ENCODE assay signal across 18 cellular contexts in the genomic region with DNA sequence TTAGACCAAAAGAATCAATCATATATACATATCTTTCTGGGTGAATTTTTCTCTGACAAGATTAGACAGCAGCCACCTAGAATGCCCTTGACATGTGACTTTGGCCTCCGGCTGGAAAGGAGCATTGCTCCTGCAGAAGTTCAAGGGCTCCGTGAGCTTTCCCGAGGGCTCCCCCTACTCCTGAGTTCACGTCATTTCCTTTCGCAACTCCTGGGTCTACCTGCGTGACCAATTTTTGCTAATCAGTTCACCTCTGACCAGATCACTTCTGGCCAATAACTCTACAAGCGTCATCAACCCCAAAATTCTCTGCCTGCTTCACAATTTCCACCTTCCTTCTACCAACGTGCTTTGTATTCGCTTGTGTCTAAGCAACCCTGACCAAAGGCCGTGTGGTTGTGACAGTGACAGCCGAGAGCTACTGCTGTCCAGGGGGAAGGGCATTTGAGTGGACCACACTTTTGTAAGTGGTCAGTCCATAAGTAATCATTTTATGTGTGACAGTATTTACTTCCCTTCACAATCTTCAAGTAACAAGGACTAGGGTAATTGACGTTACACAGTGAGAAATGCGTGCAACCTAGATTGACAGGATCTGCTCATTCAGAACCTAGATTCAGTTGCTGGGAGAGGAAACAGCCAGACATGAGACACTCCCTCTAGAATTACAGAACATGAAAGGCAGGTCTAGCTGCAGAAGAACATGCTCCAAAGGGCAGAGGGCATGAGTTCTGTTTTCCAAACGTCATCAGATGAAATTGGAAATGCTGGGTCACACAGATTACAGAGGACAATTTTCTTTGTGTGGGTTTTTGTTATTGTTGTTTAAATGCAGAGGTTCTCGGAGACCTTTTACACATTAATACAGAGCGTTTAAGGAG.
DNase-seq lines count a peak whose midpoint lies in the region; ATAC-seq and TF ChIP-seq lines count a peak whose summit lies in the region.
"Had no signal": no experiment of that assay in that cellular context is flagged by ENCODE, and none has a peak within 500 bp of the region (broad histone marks: within the 10 kb centered on the region; RNA-seq: fewer than 3 reads in every experiment).

No MANE protein-coding gene starts in this region.

- 82% methylated on average over 16 of the region's 16 CpGs for WGBS in smooth muscle cell (ENCODE audit: low lambda C conversion rate)

- H3K79me2 ChIP-seq in smooth muscle cell (ENCODE audit: low read depth): no peaks in the 10 kb centered on the region

- H3K9me3 Mint-ChIP-seq in natural killer cell treated with Interleukin-12 subunit alpha and Interleukin-12 subunit beta and Interleukin-15 and Interleukin-18, amount 100 ng/mL, for 72 hours: no peaks in the 10 kb centered on the region
- H3K9me3 Mint-ChIP-seq: CD8-positive, alpha-beta T cell had no signal

- peak; percentile 70 for DNase-seq in H7
- DNase-seq in left lobe of liver (ENCODE audit: low spot score): peak; percentile 88
- peak in 1 of 3 donors; percentile 13 for DNase-seq in mucosa of descending colon
- DNase-seq in sciatic nerve (ENCODE audit: low spot score): peak; percentile 3
- DNase-seq in HUDEP-2 (lab: John Stamatoyannopoulos, UW; ENCODE audit: unreplicated experiment in 76 of 76): no peak
- DNase-seq in natural killer cell treated with Interleukin-12 subunit alpha and Interleukin-12 subunit beta and Interleukin-15 and Interleukin-18, amount 100 ng/mL, for 72 hours (ENCODE audit: low spot score): no peak
- DNase-seq in smooth muscle cell (lab: John Stamatoyannopoulos, UW; ENCODE audit: unreplicated experiment): no peak
- DNase-seq: Caco-2; CD8-positive, alpha-beta T cell; DND-41; GDM1; GOT3; HCEC 1CT; HFFc6 had no signal

- ATAC-seq in left lobe of liver (peak; percentile 65), mucosa of descending colon (peak; percentile 72), sciatic nerve (no peak), HG03442 (IDR thresholded peaks at IDR 0.05; ENCODE audit: unreplicated experiment) (no peak)
- ATAC-seq in natural killer cell treated with Interleukin-12 subunit alpha and Interleukin-12 subunit beta and Interleukin-15 and Interleukin-18, amount 100 ng/mL, for 72 hours: no peak
- ATAC-seq: CD8-positive, alpha-beta T cell had no signal

- no peak overlapping the region for H3K27ac ChIP-seq in smooth muscle cell (ENCODE audit: low read depth)
- H3K27ac ChIP-seq: 22Rv1, HL-60 had no signal

- H3K27ac Mint-ChIP-seq in natural killer cell treated with Interleukin-12 subunit alpha and Interleukin-12 subunit beta and Interleukin-15 and Interleukin-18, amount 100 ng/mL, for 72 hours: no peak overlapping the region
- H3K27ac Mint-ChIP-seq: CD8-positive, alpha-beta T cell; HFFc6 had no signal

- H3K4me1 ChIP-seq in mucosa of descending colon (ENCODE audit: low read depth) (peaks cover 3% of the 10 kb centered on the region), smooth muscle cell (ENCODE audit: low read depth) (no peaks in the 10 kb centered on the region)
- H3K4me1 ChIP-seq: Caco-2 had no signal

- H3K9ac ChIP-seq in smooth muscle cell (ENCODE audit: low read depth): no peak overlapping the region

- TF ChIP-seq CTCF in mucosa of descending colon (IDR thresholded peaks at IDR 0.05) (no peak), smooth muscle cell (IDR thresholded peaks at IDR 0.05; ENCODE audit: borderline replicate concordance, insufficient read depth, poor library complexity, severe bottlenecking) (no peak)

- H3K27me3 Mint-ChIP-seq in natural killer cell treated with Interleukin-12 subunit alpha and Interleukin-12 subunit beta and Interleukin-15 and Interleukin-18, amount 100 ng/mL, for 72 hours: peaks cover 6 to 9% of the 10 kb centered on the region in 2 donors

- H2AFZ ChIP-seq in smooth muscle cell (ENCODE audit: low read depth): no peak overlapping the region

- H3K4me3 Mint-ChIP-seq in natural killer cell treated with Interleukin-12 subunit alpha and Interleukin-12 subunit beta and Interleukin-15 and Interleukin-18, amount 100 ng/mL, for 72 hours: no peak overlapping the region
- H3K4me3 Mint-ChIP-seq: CD14-positive monocyte; CD8-positive, alpha-beta T cell; HFFc6 had no signal

- no peak overlapping the region for H3K4me2 ChIP-seq in smooth muscle cell

- H3K36me3 ChIP-seq in H7 (replicated peaks; ENCODE audit: control insufficient read depth, insufficient read depth, low read length): no peaks in the 10 kb centered on the region
- no peaks in the 10 kb centered on the region for H3K36me3 ChIP-seq in mucosa of descending colon (ENCODE audit: low read depth)
- no peaks in the 10 kb centered on the region for H3K36me3 ChIP-seq in smooth muscle cell (ENCODE audit: low read depth)

- H3F3A ChIP-seq in smooth muscle cell (ENCODE audit: low read depth): no peaks in the 10 kb centered on the region

- H3K27me3 ChIP-seq in H7 (ENCODE audit: control insufficient read depth, insufficient read depth, low read length) (no peaks in the 10 kb centered on the region), smooth muscle cell (ENCODE audit: low read depth) (peaks cover 20% of the 10 kb centered on the region)

- intact Hi-C loops in mucosa of descending colon (cut with DNase I, micrococcal nuclease): no loop called here
- intact Hi-C loops in sciatic nerve (cut with DNase I): no loop called here

- no peaks in the 10 kb centered on the region for H3K4me1 Mint-ChIP-seq in natural killer cell treated with Interleukin-12 subunit alpha and Interleukin-12 subunit beta and Interleukin-15 and Interleukin-18, amount 100 ng/mL, for 72 hours (ENCODE audit: low read depth in 2 of 2)
- H3K4me1 Mint-ChIP-seq: CD14-positive monocyte had no signal

- H3K4me3 ChIP-seq in H7 (ENCODE audit: insufficient read depth, low read depth, low read length) (no peak overlapping the region), mucosa of descending colon (no peak overlapping the region), smooth muscle cell (no peak overlapping the region)

- no peaks in the 10 kb centered on the region for H3K36me3 Mint-ChIP-seq in natural killer cell treated with Interleukin-12 subunit alpha and Interleukin-12 subunit beta and Interleukin-15 and Interleukin-18, amount 100 ng/mL, for 72 hours
- H3K36me3 Mint-ChIP-seq: CD14-positive monocyte; CD8-positive, alpha-beta T cell had no signal

- no peaks in the 10 kb centered on the region for H4K20me1 ChIP-seq in smooth muscle cell (ENCODE audit: low read depth)

- H3K9me3 ChIP-seq in mucosa of descending colon: no peaks in the 10 kb centered on the region
- no peaks in the 10 kb centered on the region for H3K9me3 ChIP-seq in smooth muscle cell (replicated peaks; ENCODE audit: low read depth)
- H3K9me3 ChIP-seq: Caco-2 had no signal

Comparison
In these comparisons a context has a peak if more than half of its experiments do, and no peak if none do; other contexts are left out.
1. DNase-seq: peak in H7 (single experiment), left lobe of liver (single experiment) and sciatic nerve (single experiment); none in HUDEP-2 (0 of 76), natural killer cell treated with Interleukin-12 subunit alpha and Interleukin-12 subunit beta and Interleukin-15 and Interleukin-18, amount 100 ng/mL, for 72 hours (single experiment) and smooth muscle cell (single experiment).
2. ATAC-seq: peak in left lobe of liver (single experiment) and mucosa of descending colon (single experiment); none in sciatic nerve (single experiment), natural killer cell treated with Interleukin-12 subunit alpha and Interleukin-12 subunit beta and Interleukin-15 and Interleukin-18, amount 100 ng/mL, for 72 hours (0 of 2) and HG03442 (single experiment).